2 cellular contexts compared by ENCODE assay signal in genomic region chr1:67705735-67706454, GRCh38.
TF ChIP-seq lines count a peak whose summit lies in the region.

No MANE protein-coding gene starts in this region.

TF ChIP-seq in WTC11, 78 proteins besides CTCF, POLR2A, EP300 and RAD21:
- no peak for TF ChIP-seq KAT7 (CRISPR knock-in tag; IDR thresholded peaks at IDR 0.05; ENCODE audit: borderline replicate concordance)
- TF ChIP-seq IRF1 (CRISPR knock-in tag; IDR thresholded peaks at IDR 0.05) = no peak
- no peak for TF ChIP-seq AR (CRISPR knock-in tag; IDR thresholded peaks at IDR 0.05)
- TF ChIP-seq E2F5 (CRISPR knock-in tag; IDR thresholded peaks at IDR 0.05) = no peak
- no peak for TF ChIP-seq FOXK1 (CRISPR knock-in tag; IDR thresholded peaks at IDR 0.05)
- TF ChIP-seq CREB1 (CRISPR knock-in tag; IDR thresholded peaks at IDR 0.05) = no peak
- TF ChIP-seq ZNF138 (CRISPR knock-in tag; conservative IDR thresholded peaks at IDR 0.05) = no peak
- TF ChIP-seq STAT6 (CRISPR knock-in tag; conservative IDR thresholded peaks at IDR 0.05; ENCODE audit: low read depth) = no peak
- no peak for TF ChIP-seq FOXP4 (CRISPR knock-in tag; IDR thresholded peaks at IDR 0.05)
- no peak for TF ChIP-seq ATF1 (CRISPR knock-in tag; IDR thresholded peaks at IDR 0.05)
- TF ChIP-seq ZNF317 (CRISPR knock-in tag; IDR thresholded peaks at IDR 0.05; ENCODE audit: borderline replicate concordance, low read depth) = no peak
- TF ChIP-seq ETV6 (CRISPR knock-in tag; IDR thresholded peaks at IDR 0.05) = no peak
- TF ChIP-seq GABPB1 (CRISPR knock-in tag; IDR thresholded peaks at IDR 0.05) = no peak
- TF ChIP-seq TEAD4 (CRISPR knock-in tag; IDR thresholded peaks at IDR 0.05) = no peak
- no peak for TF ChIP-seq ATF3 (CRISPR knock-in tag; conservative IDR thresholded peaks at IDR 0.05)
- no peak for TF ChIP-seq NR1H2 (CRISPR knock-in tag; IDR thresholded peaks at IDR 0.05)
- no peak for TF ChIP-seq IRF2 (CRISPR knock-in tag; IDR thresholded peaks at IDR 0.05; ENCODE audit: borderline replicate concordance, low read depth)
- TF ChIP-seq ZNF232 (CRISPR knock-in tag; IDR thresholded peaks at IDR 0.05) = no peak
- no peak for TF ChIP-seq RELA (CRISPR knock-in tag; IDR thresholded peaks at IDR 0.05; ENCODE audit: borderline replicate concordance)

TF ChIP-seq in K562, 482 proteins besides CTCF, POLR2A, EP300 and RAD21:
- TF ChIP-seq C11orf30 (IDR thresholded peaks at IDR 0.05; ENCODE audit: low read depth) (peak; percentile 70), HSF4 (CRISPR knock-in tag; IDR thresholded peaks at IDR 0.05; ENCODE audit: borderline replicate concordance) (no peak), MAFG (tag; conservative IDR thresholded peaks at IDR 0.05) (peak; percentile 63), CREB3L1 (IDR thresholded peaks at IDR 0.05; ENCODE audit: borderline replicate concordance, low read depth) (no peak), NFIC (IDR thresholded peaks at IDR 0.05) (peak; percentile 87), NFE2 (IDR thresholded peaks at IDR 0.05; ENCODE audit: low read depth) (peak; percentile 71), ZNF586 (CRISPR knock-in tag; conservative IDR thresholded peaks at IDR 0.05) (no peak), ZNF316 (IDR thresholded peaks at IDR 0.05) (peak; percentile 68)
